ENCODE assay signal across 9 cellular contexts in genomic region chr1:119870917-119871486, GRCh38. TPM values are rescaled to one million over a fixed set of nuclear protein-coding genes. Genes with fewer than 3 reads are reported as not detected.
DNase-seq lines count a peak whose midpoint lies in the region; ATAC-seq and TF ChIP-seq lines count a peak whose summit lies in the region.
"Had no signal": no experiment of that assay in that cellular context is flagged by ENCODE, and none has a peak within 500 bp of the region (broad histone marks: within the 10 kb centered on the region; RNA-seq: fewer than 3 reads in every experiment).

No MANE protein-coding gene starts in this region.

- H3K27me3 ChIP-seq in NT2/D1 (ENCODE audit: insufficient read depth, insufficient read length): no peaks in the 10 kb centered on the region
- H3K27me3 ChIP-seq in esophagus squamous epithelium: peaks cover 0 to 5% (median 0%) of the 10 kb centered on the region in 4 donors

- no peaks in the 10 kb centered on the region for H3K36me3 Mint-ChIP-seq in natural killer cell
- H3K36me3 Mint-ChIP-seq in stimulated activated naive B cell treated with anti-CD40 and anti-IgM and Interleukin-4, amounts not matched to agents 10 μg/mL and 1 μg/mL and 100 μg/mL, for 72 hours: no peaks in the 10 kb centered on the region
- H3K36me3 Mint-ChIP-seq: activated naive CD8-positive, alpha-beta T cell had no signal

- no peak overlapping the region for H3K4me3 Mint-ChIP-seq in natural killer cell
- peak overlapping the region in 1 of 2 donors; percentile 28 for H3K4me3 Mint-ChIP-seq in stimulated activated naive B cell treated with anti-CD40 and anti-IgM and Interleukin-4, amounts not matched to agents 10 μg/mL and 1 μg/mL and 100 μg/mL, for 72 hours
- H3K4me3 Mint-ChIP-seq: activated naive CD8-positive, alpha-beta T cell had no signal

- H3K36me3 ChIP-seq in NT2/D1 (ENCODE audit: insufficient read depth, insufficient read length, low read length) (no peaks in the 10 kb centered on the region), esophagus squamous epithelium (no peaks in the 10 kb centered on the region)

- H3K9me3 ChIP-seq in NT2/D1 (ENCODE audit: insufficient read depth, low read length) (no peaks in the 10 kb centered on the region), esophagus squamous epithelium (no peaks in the 10 kb centered on the region)

- TF ChIP-seq CTCF in esophagus squamous epithelium (IDR thresholded peaks at IDR 0.05): peak; percentile 40 to 84 (median 76)
- peak; percentile 50 for TF ChIP-seq CTCF in natural killer cell (IDR thresholded peaks at IDR 0.05)

- peaks cover 0 to 5% of the 10 kb centered on the region in 2 donors for H3K4me1 Mint-ChIP-seq in natural killer cell
- peaks cover 4 to 5% of the 10 kb centered on the region in 2 donors for H3K4me1 Mint-ChIP-seq in stimulated activated naive B cell treated with anti-CD40 and anti-IgM and Interleukin-4, amounts not matched to agents 10 μg/mL and 1 μg/mL and 100 μg/mL, for 72 hours

- 46 to 55% methylated on average over 13 to 14 of the region's 16 CpGs for WGBS in esophagus squamous epithelium, 2 donors

- no peak overlapping the region for H3K9ac ChIP-seq in NT2/D1 (ENCODE audit: insufficient read length, low read depth)

- no peak for TF ChIP-seq POLR2A in esophagus squamous epithelium (IDR thresholded peaks at IDR 0.05)

- peak; percentile 64 to 73 (median 65) for ATAC-seq in natural killer cell
- peak; percentile 68 to 76 for ATAC-seq in stimulated activated naive B cell treated with anti-CD40 and anti-IgM and Interleukin-4, amounts not matched to agents 10 μg/mL and 1 μg/mL and 100 μg/mL, for 72 hours (replicated peaks)
- ATAC-seq in GM21717 (IDR thresholded peaks at IDR 0.05; ENCODE audit: unreplicated experiment): no peak

- H3K4me3 ChIP-seq in NT2/D1 (ENCODE audit: insufficient read length, low read depth) (no peak overlapping the region), esophagus squamous epithelium (peak overlapping the region in 1 of 4 donors; percentile 35)

- no peaks in the 10 kb centered on the region for H3K9me3 Mint-ChIP-seq in natural killer cell
- no peaks in the 10 kb centered on the region for H3K9me3 Mint-ChIP-seq in stimulated activated naive B cell treated with anti-CD40 and anti-IgM and Interleukin-4, amounts not matched to agents 10 μg/mL and 1 μg/mL and 100 μg/mL, for 72 hours

- no peak overlapping the region for H3K27ac ChIP-seq in esophagus squamous epithelium

- peaks cover 9 to 10% of the 10 kb centered on the region in 2 donors for H3K27me3 Mint-ChIP-seq in natural killer cell (ENCODE audit: low read depth in 2 of 2)
- peaks cover 15 to 19% of the 10 kb centered on the region in 2 donors for H3K27me3 Mint-ChIP-seq in stimulated activated naive B cell treated with anti-CD40 and anti-IgM and Interleukin-4, amounts not matched to agents 10 μg/mL and 1 μg/mL and 100 μg/mL, for 72 hours

- no peak overlapping the region for H3K27ac Mint-ChIP-seq in natural killer cell
- no peak overlapping the region for H3K27ac Mint-ChIP-seq in stimulated activated naive B cell treated with anti-CD40 and anti-IgM and Interleukin-4, amounts not matched to agents 10 μg/mL and 1 μg/mL and 100 μg/mL, for 72 hours
- H3K27ac Mint-ChIP-seq: activated naive CD8-positive, alpha-beta T cell had no signal

- no peaks in the 10 kb centered on the region for H3K4me1 ChIP-seq in NT2/D1 (ENCODE audit: insufficient read depth, insufficient read length)
- H3K4me1 ChIP-seq in esophagus squamous epithelium: no peaks in the 10 kb centered on the region

- intact Hi-C loops in esophagus squamous epithelium (cut with DNase I): no loop called here
- intact Hi-C loops in natural killer cell (cut with micrococcal nuclease): no loop called here

- peak; percentile 93 for DNase-seq in DMS 273 (lab: John Stamatoyannopoulos, UW; ENCODE audit: unreplicated experiment)
- DNase-seq in HT1080 (ENCODE audit: low read depth): peak; percentile 71
- peak; percentile 90 for DNase-seq in NT2/D1 (ENCODE audit: low read depth, low spot score)
- DNase-seq in activated T-cell treated with anti-CD3 and anti-CD28 coated beads for 24 hours (ENCODE audit: low read depth): peak; percentile 34
- DNase-seq in esophagus squamous epithelium (lab: John Stamatoyannopoulos, UW): no peak
- DNase-seq in natural killer cell: peak; percentile 41
- peak; percentile 45 for DNase-seq in stimulated activated naive B cell treated with anti-CD40 and anti-IgM and Interleukin-4, amounts not matched to agents 10 μg/mL and 1 μg/mL and 100 μg/mL, for 72 hours

RNA-seq across cellular contexts. Expression of gene ADAM30, which starts 25.3 kb away (rescaled TPM):
- not detected in 2 replicates for total RNA-seq in HT1080 (2014; rRNA removed; shearing (Covaris generic))
- polyA plus RNA-seq in HT1080 (2015; cell fraction: cytosol; rRNA removed): not detected in 2 replicates
- polyA plus RNA-seq in HT1080 (2015; cell fraction: nucleus; rRNA removed): not detected in 2 replicates
- total RNA-seq in esophagus squamous epithelium: not detected
- under 1 TPM in 1 of 3 donors, not detected in 2; 0.13 TPM for total RNA-seq in natural killer cell

RNA-seq across cellular contexts. Expression of gene REG4, which starts 59.7 kb away (rescaled TPM):
- total RNA-seq in HT1080 (2014; rRNA removed; shearing (Covaris generic)): 0.06 and 0.37 TPM in 2 replicates
- polyA plus RNA-seq in HT1080 (2015; cell fraction: cytosol; rRNA removed): 0.43 and 0.83 TPM in 2 replicates
- polyA plus RNA-seq in HT1080 (2015; cell fraction: nucleus; rRNA removed): 0.43 and 0.45 TPM in 2 replicates
- total RNA-seq in esophagus squamous epithelium (not detected), natural killer cell (not detected)
